1 cellular context compared by ENCODE assay signal in genomic region chr13:25772534-25772933, GRCh38.
A peak's percentile ranks its signal among the peaks of the same experiment; 100 is the strongest.
TF ChIP-seq lines count a peak whose summit lies in the region.

No MANE protein-coding gene starts in this region.

TF ChIP-seq in HEK293, 187 proteins besides CTCF, POLR2A, EP300 and RAD21 (continued from another document):
- TF ChIP-seq ZNF518A (tag by site-specific recombination; conservative IDR thresholded peaks at IDR 0.05; ENCODE audit: low read depth) = peak; percentile 71
- TF ChIP-seq ZNF426 (tag by site-specific recombination; IDR thresholded peaks at IDR 0.05) = peak; percentile 58
- peak; percentile 82; the same call in 1 of the 2 replicates for TF ChIP-seq ZNF394 (tag by site-specific recombination; IDR thresholded peaks at IDR 0.05; ENCODE audit: borderline replicate concordance)
- TF ChIP-seq, protein P1, sequence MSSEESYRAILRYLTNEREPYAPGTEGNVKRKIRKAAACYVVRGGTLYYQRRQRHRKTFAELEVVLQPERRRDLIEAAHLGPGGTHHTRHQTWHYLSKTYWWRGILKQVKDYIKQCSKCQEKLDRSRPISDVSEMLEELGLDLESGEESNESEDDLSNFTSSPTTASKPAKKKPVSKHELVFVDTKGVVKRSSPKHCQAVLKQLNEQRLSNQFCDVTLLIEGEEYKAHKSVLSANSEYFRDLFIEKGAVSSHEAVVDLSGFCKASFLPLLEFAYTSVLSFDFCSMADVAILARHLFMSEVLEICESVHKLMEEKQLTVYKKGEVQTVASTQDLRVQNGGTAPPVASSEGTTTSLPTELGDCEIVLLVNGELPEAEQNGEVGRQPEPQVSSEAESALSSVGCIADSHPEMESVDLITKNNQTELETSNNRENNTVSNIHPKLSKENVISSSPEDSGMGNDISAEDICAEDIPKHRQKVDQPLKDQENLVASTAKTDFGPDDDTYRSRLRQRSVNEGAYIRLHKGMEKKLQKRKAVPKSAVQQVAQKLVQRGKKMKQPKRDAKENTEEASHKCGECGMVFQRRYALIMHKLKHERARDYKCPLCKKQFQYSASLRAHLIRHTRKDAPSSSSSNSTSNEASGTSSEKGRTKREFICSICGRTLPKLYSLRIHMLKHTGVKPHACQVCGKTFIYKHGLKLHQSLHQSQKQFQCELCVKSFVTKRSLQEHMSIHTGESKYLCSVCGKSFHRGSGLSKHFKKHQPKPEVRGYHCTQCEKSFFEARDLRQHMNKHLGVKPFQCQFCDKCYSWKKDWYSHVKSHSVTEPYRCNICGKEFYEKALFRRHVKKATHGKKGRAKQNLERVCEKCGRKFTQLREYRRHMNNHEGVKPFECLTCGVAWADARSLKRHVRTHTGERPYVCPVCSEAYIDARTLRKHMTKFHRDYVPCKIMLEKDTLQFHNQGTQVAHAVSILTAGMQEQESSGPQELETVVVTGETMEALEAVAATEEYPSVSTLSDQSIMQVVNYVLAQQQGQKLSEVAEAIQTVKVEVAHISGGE (tag by site-specific recombination; conservative IDR thresholded peaks at IDR 0.05; ENCODE audit: low read depth) = peak; percentile 39; the same call in 1 of the 2 replicates
